ENCODE assay signal across 34 cellular contexts in the genomic region with DNA sequence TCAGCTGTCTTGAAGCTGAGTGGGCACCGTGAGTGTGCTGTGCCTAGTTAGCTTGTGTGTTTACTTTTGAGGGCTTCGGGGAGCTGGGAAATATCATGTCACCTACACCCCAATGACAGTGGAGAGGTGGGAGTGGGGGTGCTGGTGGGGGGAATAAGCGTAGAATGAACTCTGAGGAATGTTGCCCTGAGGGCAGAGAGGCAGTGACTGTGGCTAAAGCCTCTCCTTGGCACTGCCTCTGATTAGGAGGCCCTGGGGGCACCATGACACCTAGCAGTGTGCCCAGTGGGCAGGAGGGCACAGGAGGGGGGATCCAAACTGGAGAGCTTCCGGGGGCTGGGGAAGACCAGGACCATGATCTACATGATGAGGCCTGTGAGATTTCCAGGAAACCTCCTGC. TPM values are rescaled to one million over a fixed set of nuclear protein-coding genes. Genes with fewer than 3 reads are reported as not detected.
"Had no signal": no experiment of that assay in that cellular context is flagged by ENCODE, and none has a peak within 500 bp of the region (broad histone marks: within the 10 kb centered on the region; RNA-seq: fewer than 3 reads in every experiment).

No MANE protein-coding gene starts in this region.

- H3K9me3 Mint-ChIP-seq: activated CD4-positive, alpha-beta memory T cell treated with anti-CD3 and anti-CD28 coated beads, Interleukin-2, amount 10 ng/mL, durations not matched to agents 7 days and 5 days; activated CD4-positive, alpha-beta T cell treated with anti-CD3 and anti-CD28 coated beads, Interleukin-2, amount 10 ng/mL, durations not matched to agents 7 days and 5 days; activated T-cell treated with anti-CD3 and anti-CD28 coated beads, Interleukin-2, amount 50 U/mL, for 24 hours; central memory CD8-positive, alpha-beta T cell; naive thymus-derived CD4-positive, alpha-beta T cell; stimulated activated naive B cell treated with anti-CD40 and anti-IgM and Interleukin-4, amounts not matched to agents 10 μg/mL and 1 μg/mL and 100 μg/mL, for 72 hours had no signal

- H3K36me3 Mint-ChIP-seq: naive thymus-derived CD4-positive, alpha-beta T cell; stimulated activated naive B cell treated with anti-CD40 and anti-IgM and Interleukin-4, amounts not matched to agents 10 μg/mL and 1 μg/mL and 100 μg/mL, for 72 hours had no signal

- H3K4me1 Mint-ChIP-seq: activated CD4-positive, alpha-beta memory T cell treated with anti-CD3 and anti-CD28 coated beads, Interleukin-2, amount 10 ng/mL, durations not matched to agents 7 days and 5 days; activated CD4-positive, alpha-beta T cell treated with anti-CD3 and anti-CD28 coated beads, Interleukin-2, amount 10 ng/mL, durations not matched to agents 7 days and 5 days; central memory CD8-positive, alpha-beta T cell; naive thymus-derived CD4-positive, alpha-beta T cell had no signal

- H2AFZ ChIP-seq: hepatocyte had no signal

- H3K4me3 ChIP-seq: esophagus squamous epithelium, hepatocyte, ovary, smooth muscle cell, stomach, thyroid gland, upper lobe of left lung, vagina had no signal

- H3K4me2 ChIP-seq: hepatocyte, smooth muscle cell had no signal

- H3K27ac Mint-ChIP-seq: activated CD4-positive, alpha-beta memory T cell treated with anti-CD3 and anti-CD28 coated beads, Interleukin-2, amount 10 ng/mL, durations not matched to agents 7 days and 5 days; activated CD4-positive, alpha-beta T cell treated with anti-CD3 and anti-CD28 coated beads, Interleukin-2, amount 10 ng/mL, durations not matched to agents 7 days and 5 days; activated T-cell treated with anti-CD3 and anti-CD28 coated beads, Interleukin-2, amount 50 U/mL, for 24 hours; naive thymus-derived CD4-positive, alpha-beta T cell; progenitor cell of endocrine pancreas; stimulated activated naive B cell treated with anti-CD40 and anti-IgM and Interleukin-4, amounts not matched to agents 10 μg/mL and 1 μg/mL and 100 μg/mL, for 72 hours; T-helper 17 cell had no signal

- H3K27ac ChIP-seq: epithelial cell of prostate, esophagus squamous epithelium, hepatocyte, neutrophil, ovary, stomach, thyroid gland, upper lobe of left lung, vagina had no signal

- H3K27me3 ChIP-seq: hepatocyte, ovary, thyroid gland, upper lobe of left lung, vagina had no signal

- H3K36me3 ChIP-seq: esophagus squamous epithelium, neutrophil, ovary, stomach, thyroid gland, upper lobe of left lung, vagina had no signal

- DNase-seq: activated CD4-positive, alpha-beta memory T cell treated with anti-CD3 and anti-CD28 coated beads, Interleukin-2, amount 10 ng/mL, durations not matched to agents 7 days and 5 days; activated CD4-positive, alpha-beta T cell treated with anti-CD3 and anti-CD28 coated beads, Interleukin-2, amount 10 ng/mL, durations not matched to agents 7 days and 5 days; activated CD4-positive, CD25-positive, alpha-beta regulatory T cell treated with anti-CD3 and anti-CD28 coated beads, Interleukin-2, amount 50 U/mL, for 72 hours; activated CD8-positive, alpha-beta memory T cell treated with anti-CD3 and anti-CD28 coated beads, Interleukin-2, amount 50 U/mL, for 48 hours; activated gamma-delta T cell treated with Interleukin-2 at 50 U/mL for 16 hours; activated naive CD4-positive, alpha-beta T cell treated with anti-CD3 and anti-CD28 coated beads, Interleukin-2, amount 50 U/mL, for 16 hours; activated T-cell treated with anti-CD3 and anti-CD28 coated beads, Interleukin-2, amount 50 U/mL, for 24 hours; amniotic stem cell; dermis blood vessel endothelial cell; effector CD4-positive, alpha-beta T cell; esophagus squamous epithelium; islet precursor cell; midbrain; naive thymus-derived CD4-positive, alpha-beta T cell; ovary; retina; stimulated activated CD4-positive, alpha-beta T cell treated with anti-CD3 and anti-CD28 coated beads, Interleukin-1b, Interleukin-23, amount 100 ng/mL, for 48 hours; stimulated activated CD4-positive, alpha-beta T cell treated with anti-CD3 and anti-CD28 coated beads, Interleukin-4, amount 100 ng/mL, for 4 hours; stimulated activated CD8-positive, alpha-beta memory T cell treated with anti-CD3 and anti-CD28 coated beads, Interleukin-4, amount 100 ng/mL, for 48 hours; stimulated activated naive B cell treated with anti-CD40 and anti-IgM and Interleukin-4, amounts not matched to agents 10 μg/mL and 1 μg/mL and 100 μg/mL, for 72 hours; stomach; T-helper 17 cell; T1000 had no signal

- ATAC-seq: naive thymus-derived CD4-positive, alpha-beta T cell; stimulated activated naive B cell treated with anti-CD40 and anti-IgM and Interleukin-4, amounts not matched to agents 10 μg/mL and 1 μg/mL and 100 μg/mL, for 72 hours; T-helper 17 cell had no signal

- H3K4me3 Mint-ChIP-seq: activated CD4-positive, alpha-beta memory T cell treated with anti-CD3 and anti-CD28 coated beads, Interleukin-2, amount 10 ng/mL, durations not matched to agents 7 days and 5 days; activated CD4-positive, alpha-beta T cell treated with anti-CD3 and anti-CD28 coated beads, Interleukin-2, amount 10 ng/mL, durations not matched to agents 7 days and 5 days; activated T-cell treated with anti-CD3 and anti-CD28 coated beads, Interleukin-2, amount 50 U/mL, for 24 hours; central memory CD8-positive, alpha-beta T cell; naive thymus-derived CD4-positive, alpha-beta T cell; stimulated activated naive B cell treated with anti-CD40 and anti-IgM and Interleukin-4, amounts not matched to agents 10 μg/mL and 1 μg/mL and 100 μg/mL, for 72 hours; T-helper 17 cell had no signal

- H3K9me3 ChIP-seq: esophagus squamous epithelium, neutrophil, ovary, stomach, thyroid gland, upper lobe of left lung, vagina had no signal

- H3K79me2 ChIP-seq: hepatocyte had no signal

- H3K27me3 Mint-ChIP-seq: activated CD4-positive, alpha-beta T cell treated with anti-CD3 and anti-CD28 coated beads, Interleukin-2, amount 10 ng/mL, durations not matched to agents 7 days and 5 days had no signal

- FAIRE-seq: astrocyte, frontal cortex had no signal

RNA-seq across cellular contexts. Expression of a gene that starts 24.8 kb away (rescaled TPM):
- total RNA-seq: activated CD4-positive, alpha-beta memory T cell treated with anti-CD3 and anti-CD28 coated beads, Interleukin-2, amount 10 ng/mL, durations not matched to agents 7 days and 5 days; activated CD4-positive, alpha-beta T cell treated with anti-CD3 and anti-CD28 coated beads, Interleukin-2, amount 10 ng/mL, durations not matched to agents 7 days and 5 days; dermis blood vessel endothelial cell; naive thymus-derived CD4-positive, alpha-beta T cell had no signal
- polyA plus RNA-seq: naive thymus-derived CD4-positive, alpha-beta T cell had no signal

RNA-seq across cellular contexts. Expression of a gene that starts 49.3 kb away (rescaled TPM):
- total RNA-seq: activated CD4-positive, alpha-beta T cell treated with anti-CD3 and anti-CD28 coated beads, Interleukin-2, amount 10 ng/mL, durations not matched to agents 7 days and 5 days; frontal cortex had no signal
- polyA plus RNA-seq: naive thymus-derived CD4-positive, alpha-beta T cell had no signal

RNA-seq across cellular contexts. Expression of a gene that starts 52.8 kb away (rescaled TPM):
- total RNA-seq: activated CD4-positive, alpha-beta memory T cell treated with anti-CD3 and anti-CD28 coated beads, Interleukin-2, amount 10 ng/mL, durations not matched to agents 7 days and 5 days; activated CD4-positive, alpha-beta T cell treated with anti-CD3 and anti-CD28 coated beads, Interleukin-2, amount 10 ng/mL, durations not matched to agents 7 days and 5 days; naive thymus-derived CD4-positive, alpha-beta T cell; T-helper 17 cell had no signal
- polyA plus RNA-seq: naive thymus-derived CD4-positive, alpha-beta T cell had no signal
